Comparison of ENCODE assay signal across 22 cellular contexts in the genomic region with DNA sequence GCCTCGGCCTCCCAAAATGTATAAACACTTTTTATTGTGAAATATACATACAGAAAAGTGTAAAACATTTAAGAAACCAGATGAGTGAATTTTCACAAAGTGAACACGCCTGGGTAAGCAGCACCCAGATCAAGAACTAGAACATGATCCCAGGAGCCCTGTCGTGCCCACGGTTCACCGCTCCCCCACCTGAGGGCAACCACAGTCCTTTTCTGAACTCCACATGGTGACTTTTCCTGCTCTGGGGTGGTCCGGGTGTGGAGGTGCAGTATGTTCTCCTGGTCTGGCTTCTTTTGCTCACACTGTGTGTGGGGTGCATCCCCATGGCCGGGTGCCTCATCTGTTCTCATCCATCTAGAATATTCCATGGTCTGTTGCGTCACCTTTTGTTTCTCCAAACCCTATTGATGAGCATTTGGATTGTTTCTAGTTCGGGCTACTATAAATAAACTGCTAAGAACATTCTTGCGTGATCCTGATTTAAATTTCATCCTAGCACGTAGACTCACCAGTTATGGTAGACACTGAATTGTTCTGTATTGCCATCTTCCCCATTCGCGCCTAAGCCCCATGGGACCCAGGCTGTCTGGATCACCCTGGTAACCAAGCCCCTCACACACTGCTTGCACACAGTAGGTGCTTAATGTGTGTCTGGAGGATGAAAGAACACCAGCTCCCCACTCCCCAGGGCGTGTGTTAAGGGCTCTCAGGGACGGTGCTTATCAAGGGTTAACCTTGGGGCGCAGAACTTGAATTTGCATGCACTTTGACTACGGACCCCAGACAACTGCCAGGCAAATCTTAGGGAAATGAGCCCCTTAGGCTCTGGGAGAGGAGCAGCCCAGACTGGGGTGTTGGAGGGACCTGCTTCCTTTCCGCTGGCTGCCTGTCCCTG. TPM values are rescaled to one million over a fixed set of nuclear protein-coding genes. Genes with fewer than 3 reads are reported as not detected.
DNase-seq lines count a peak whose midpoint lies in the region; ATAC-seq, FAIRE-seq and TF ChIP-seq lines count a peak whose summit lies in the region.
"Had no signal": no experiment of that assay in that cellular context is flagged by ENCODE, and none has a peak within 500 bp of the region (broad histone marks: within the 10 kb centered on the region; RNA-seq: fewer than 3 reads in every experiment).

No MANE protein-coding gene starts in this region.

- intact Hi-C loops in left ventricle myocardium inferior (cut with micrococcal nuclease) (no loop called here), heart right ventricle (cut with DNase I) (no loop called here), K562 (cut with micrococcal nuclease) (no loop called here), aorta (cut with DNase I) (no loop called here)

- CTCF ChIA-PET in K562 (lab: Yijun Ruan, JAX; ENCODE audit: low intra/inter-chr PET ratio) = no interaction called here

- DNase-seq in left ventricle myocardium inferior (no peak), heart right ventricle (no peak), K562 (ENCODE audit: extremely low read depth in 1 of 4, low spot score in 3 of 4) (no peak), aorta (peak; percentile 14 to 51), H54 (ENCODE audit: insufficient read length, low spot score) (no peak)
- DNase-seq: activated CD4-positive, alpha-beta T cell treated with anti-CD3 and anti-CD28 coated beads for 1 hour; activated gamma-delta T cell; CD4-positive, CD25-positive, alpha-beta regulatory T cell; DMS53; effector memory CD4-positive, alpha-beta T cell; midbrain; NCI-H1694 treated with DMSO at 0.1 percent for 48 hours; PC-3 had no signal

- no peak for FAIRE-seq in K562 (lab: Jason Lieb, UNC)
- FAIRE-seq in H54 (lab: Jason Lieb, UNC) = no peak

- H3K36me3 ChIP-seq in left ventricle myocardium inferior (no peaks in the 10 kb centered on the region), heart right ventricle (no peaks in the 10 kb centered on the region), K562 (ENCODE audit: control insufficient read depth, insufficient read depth, low read length) (no peaks in the 10 kb centered on the region), aorta (ENCODE audit: control insufficient read depth in 1 of 2, insufficient read depth in 2 of 2, low read length in 1 of 2) (no peaks in the 10 kb centered on the region)
- H3K36me3 ChIP-seq: ovary had no signal

- TF ChIP-seq CTCF in left ventricle myocardium inferior (IDR thresholded peaks at IDR 0.05; ENCODE audit: borderline replicate concordance) (no peak), heart right ventricle (IDR thresholded peaks at IDR 0.05) (no peak), K562 (IDR thresholded peaks at IDR 0.05 in 2 of 3, conservative IDR thresholded peaks at IDR 0.05 in 1 of 3; ENCODE audit: insufficient read depth in 2 of 3, low read depth in 1 of 3, low read length in 3 of 3) (no peak), nephron (IDR thresholded peaks at IDR 0.05; ENCODE audit: unreplicated experiment in 3 of 3) (no peak)

- peaks cover 30% of the 10 kb centered on the region for H3K27me3 ChIP-seq in left ventricle myocardium inferior (ENCODE audit: low read depth)
- peaks cover 0 to 13% (median 0%) of the 10 kb centered on the region in 7 donors for H3K27me3 ChIP-seq in heart right ventricle
- H3K27me3 ChIP-seq in K562 (ENCODE audit: control insufficient read depth in 2 of 2, insufficient read depth in 2 of 2, low read length in 2 of 2) = no peaks in the 10 kb centered on the region; a peak in 2 of 5 replicates
- no peaks in the 10 kb centered on the region for H3K27me3 ChIP-seq in aorta (ENCODE audit: control insufficient read depth in 1 of 2, insufficient read depth in 2 of 2, low read length in 1 of 2)
- H3K27me3 ChIP-seq: ovary had no signal

- no peak for TF ChIP-seq RAD21 in K562 (CRISPR knock-in tag; conservative IDR thresholded peaks at IDR 0.05 in 1 of 2, IDR thresholded peaks at IDR 0.05 in 1 of 2)

- H3K27ac ChIP-seq in left ventricle myocardium inferior (replicated peaks) = peak overlapping the region; percentile 58
- peak overlapping the region in 5 of 10 donors; percentile 39 to 54 (median 41) for H3K27ac ChIP-seq in heart right ventricle
- H3K27ac ChIP-seq in K562 (ENCODE audit: extremely low read depth, low read depth, low read length) = no peak overlapping the region
- H3K27ac ChIP-seq in aorta (ENCODE audit: low read depth in 1 of 2, low read length in 2 of 2) = no peak overlapping the region
- H3K27ac ChIP-seq: hepatocyte, ovary had no signal

- H3K9me1 ChIP-seq in K562 (ENCODE audit: control insufficient read depth, insufficient read depth, low read length) = no peaks in the 10 kb centered on the region

- H2AFZ ChIP-seq in K562 (ENCODE audit: low read depth, low read length) = 0 out of 2 replicates have a peak overlapping the region, but pooled peaks have one; percentile 5
- H2AFZ ChIP-seq: hepatocyte had no signal

- peak overlapping the region in 1 of 2 experiments; percentile 1; a peak in 1 of 4 replicates for H3K9ac ChIP-seq in K562 (ENCODE audit: insufficient read depth in 1 of 2, low read depth in 2 of 2, low read length in 2 of 2)

- H3K4me2 ChIP-seq in K562 (ENCODE audit: insufficient read depth, low read length) = no peak overlapping the region
- H3K4me2 ChIP-seq: hepatocyte, smooth muscle cell had no signal

- no peaks in the 10 kb centered on the region for H4K20me1 ChIP-seq in K562 (replicated peaks; ENCODE audit: control insufficient read depth, insufficient read depth, low read length)

- H3K9me3 Mint-ChIP-seq in nephron = no peaks in the 10 kb centered on the region
- H3K9me3 Mint-ChIP-seq: CD4-positive, CD25-positive, alpha-beta regulatory T cell; type B pancreatic cell had no signal

- H3K27ac Mint-ChIP-seq in nephron = peak overlapping the region in 2 of 3 experiments; percentile 44 to 82
- H3K27ac Mint-ChIP-seq: type B pancreatic cell had no signal

- no peak for ATAC-seq in heart right ventricle
- ATAC-seq in K562 = no peak
- ATAC-seq in aorta (ENCODE audit: low FRiP score) = no peak
- ATAC-seq in HG02798 (IDR thresholded peaks at IDR 0.05; ENCODE audit: poor library complexity, unreplicated experiment) = no peak
- no peak for ATAC-seq in GM18858 (IDR thresholded peaks at IDR 0.05; ENCODE audit: unreplicated experiment)

- peaks cover 42% of the 10 kb centered on the region for H3K4me1 Mint-ChIP-seq in nephron

- H3K36me3 Mint-ChIP-seq in nephron (ENCODE audit: low read depth) = peaks cover 3% of the 10 kb centered on the region
- H3K36me3 Mint-ChIP-seq: CD4-positive, CD25-positive, alpha-beta regulatory T cell; type B pancreatic cell had no signal

- POLR2A ChIA-PET in K562 (lab: Yijun Ruan, JAX) = interaction anchor here (1.4 kb wide), 1 partner anchor 79 kb away, joined by 6 read pairs; no protein-coding TSS in a partner anchor

- peaks cover 54% of the 10 kb centered on the region for H3K27me3 Mint-ChIP-seq in nephron (ENCODE audit: low read depth)
- H3K27me3 Mint-ChIP-seq: CD4-positive, CD25-positive, alpha-beta regulatory T cell had no signal

- peaks cover 40% of the 10 kb centered on the region for H3K4me1 ChIP-seq in left ventricle myocardium inferior
- H3K4me1 ChIP-seq in heart right ventricle = peaks cover 0 to 27% (median 14%) of the 10 kb centered on the region in 9 donors
- H3K4me1 ChIP-seq in K562 (replicated peaks in 1 of 2; ENCODE audit: control insufficient read depth in 2 of 2, insufficient read depth in 2 of 2, low read length in 2 of 2) = peaks cover 15 to 34% of the 10 kb centered on the region in 2 experiments; a peak in 4 of 5 replicates
- no peaks in the 10 kb centered on the region for H3K4me1 ChIP-seq in aorta (ENCODE audit: control insufficient read depth in 1 of 2, insufficient read depth in 2 of 2, low read length in 2 of 2)

- WGBS in heart right ventricle, 2 donors = 65 to 66% methylated on average over 18 of the region's 18 CpGs
- WGBS in K562 (ENCODE audit: insufficient coverage, low coverage, missing lambda C conversion rate) = 66% methylated on average over 18 of the region's 18 CpGs
- WGBS in aorta, 2 donors = 86 to 88% methylated on average over 18 of the region's 18 CpGs

- TF ChIP-seq EP300 in K562 (IDR thresholded peaks at IDR 0.05; ENCODE audit: low read length) = no peak

- no TSS peak for BruUV-seq in K562 (replicated peaks; lab: Mats Ljungman, UMichigan)

- no peak overlapping the region for H3K4me3 Mint-ChIP-seq in nephron
- H3K4me3 Mint-ChIP-seq: CD4-positive, CD25-positive, alpha-beta regulatory T cell; type B pancreatic cell had no signal

- H3K4me3 ChIP-seq in left ventricle myocardium inferior (peak overlapping the region; percentile 21), heart right ventricle (no peak overlapping the region), K562 (no peak overlapping the region), aorta (ENCODE audit: low read length in 2 of 2) (no peak overlapping the region)
- H3K4me3 ChIP-seq: hepatocyte, ovary, smooth muscle cell had no signal

- H3K9me3 ChIP-seq in left ventricle myocardium inferior (replicated peaks) (no peaks in the 10 kb centered on the region), heart right ventricle (no peaks in the 10 kb centered on the region), K562 (replicated peaks; ENCODE audit: control insufficient read depth, insufficient read depth, low read depth, low read length) (no peaks in the 10 kb centered on the region), aorta (ENCODE audit: control insufficient read depth, low read length) (no peaks in the 10 kb centered on the region)
- H3K9me3 ChIP-seq: ovary had no signal

- TF ChIP-seq POLR2A in K562 (conservative IDR thresholded peaks at IDR 0.05) (no peak), H54 (IDR thresholded peaks at IDR 0.05; ENCODE audit: low read depth, low read length) (no peak)

- in situ Hi-C loops in K562 (cut with MboI) = no loop called here

- no peaks in the 10 kb centered on the region for H3K79me2 ChIP-seq in K562 (ENCODE audit: control insufficient read depth, insufficient read depth, low read length)
- H3K79me2 ChIP-seq: hepatocyte had no signal

RNA-seq across cellular contexts. Expression of a gene that starts 56.2 kb away (rescaled TPM):
- total RNA-seq in left ventricle myocardium inferior (not detected), heart right ventricle (not detected), K562 (2014; rRNA removed) (120 and 126 TPM in 2 replicates), K562 (2014; rRNA removed; fragmentation: Illumina TruSeq; extraction: Trizol) (111 and 112 TPM in 2 replicates), K562 (2015; rRNA removed; fragmentation: Illumina TruSeq; extraction: Trizol) (80.9 and 89.1 TPM in 2 replicates), K562 (2021) (122 and 124 TPM in 2 replicates), aorta (not detected)
- polyA plus RNA-seq in heart right ventricle (not detected), K562 (2011; rRNA removed) (188 and 206 TPM in 2 replicates), K562 (2014; fragmentation: Illumina TruSeq; extraction: Trizol) (137 and 177 TPM in 2 replicates), K562 (2014; fragmentation: Nextera tagmentation; extraction: Ambion mirVana) (10 to 100 TPM; 42.4 to 62.7 TPM), K562 (2014; rRNA removed) (100 and 122 TPM in 2 replicates), aorta (not detected)
- 102 and 125 TPM in 2 replicates for total RNA-seq in K562 (2011; cell fraction: chromatin; rRNA removed; ENCODE audit: low replicate concordance)
- 77.5 and 83.4 TPM in 2 replicates for total RNA-seq in K562 (2011; cell fraction: nucleolus; rRNA removed)
- total RNA-seq in K562 (2011; cell fraction: nucleoplasm; rRNA removed) = 85.3 and 118 TPM in 2 replicates
- 125 and 152 TPM in 2 replicates for polyA plus RNA-seq in K562 (2011; cell fraction: cytosol; rRNA removed)
- 92.0 and 115 TPM in 2 replicates for polyA plus RNA-seq in K562 (2011; cell fraction: nucleus; rRNA removed)
- 72.2 and 120 TPM in 2 replicates for polyA plus RNA-seq in K562 (2012)
- polyA minus RNA-seq in K562 (2011; rRNA and poly(A)+ RNA removed) = 265 and 279 TPM in 2 replicates
- 117 and 124 TPM in 2 replicates for polyA minus RNA-seq in K562 (2011; cell fraction: cytosol; rRNA and poly(A)+ RNA removed)
- polyA minus RNA-seq in K562 (2011; cell fraction: nucleus; rRNA and poly(A)+ RNA removed) = 39.4 and 86.3 TPM in 2 replicates
- total RNA-seq: A172; CD4-positive, CD25-positive, alpha-beta regulatory T cell; hepatocyte; HT1080; PC-3; smooth muscle cell had no signal
- polyA plus RNA-seq: CD4-positive, CD25-positive, alpha-beta regulatory T cell; hepatocyte; smooth muscle cell had no signal

Comparison
In these comparisons a context has a peak if more than half of its experiments do, and no peak if none do; other contexts are left out.
1. DNase-seq: peak in aorta (2 of 2); none in left ventricle myocardium inferior (single experiment), heart right ventricle (0 of 2), K562 (0 of 4) and H54 (single experiment).
2. RNA of a gene that starts 56.2 kb away (total RNA-seq): 77.5 to 126 TPM in K562; not detected in left ventricle myocardium inferior (single experiment), not detected in heart right ventricle and not detected in aorta; every median in the first group is over 10 times any median in the second.